ENCODE assay signal across 23 cellular contexts in the genomic region with DNA sequence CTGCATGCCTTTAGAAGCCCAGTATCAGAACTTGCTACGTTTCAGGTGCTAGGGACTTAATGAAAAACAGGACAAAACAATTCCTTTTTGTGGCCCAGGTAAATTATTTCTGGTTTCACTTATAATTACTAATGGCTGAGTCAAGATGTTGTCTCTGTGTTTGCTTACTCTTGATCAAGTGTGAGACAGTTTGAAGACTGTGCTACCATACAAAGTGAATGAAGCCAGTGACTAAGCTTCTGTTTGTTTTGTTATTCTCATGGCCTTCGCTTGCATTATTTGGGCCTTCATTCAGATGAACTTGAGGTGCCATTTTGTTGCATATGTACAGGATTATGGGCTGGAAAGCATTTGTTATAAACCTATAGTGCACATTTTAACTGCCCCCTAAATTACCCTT. TPM values are rescaled to one million over a fixed set of nuclear protein-coding genes. Genes with fewer than 3 reads are reported as not detected.
A peak's percentile ranks its signal among the peaks of the same experiment; 100 is the strongest.
DNase-seq lines count a peak whose midpoint lies in the region; ATAC-seq and TF ChIP-seq lines count a peak whose summit lies in the region.
"Had no signal": no experiment of that assay in that cellular context is flagged by ENCODE, and none has a peak within 500 bp of the region (broad histone marks: within the 10 kb centered on the region; RNA-seq: fewer than 3 reads in every experiment).

No MANE protein-coding gene starts in this region.

- no peak overlapping the region for H3K27ac Mint-ChIP-seq in stimulated activated naive B cell treated with anti-CD40 and anti-IgM and Interleukin-4, amounts not matched to agents 10 μg/mL and 1 μg/mL and 100 μg/mL, for 72 hours
- H3K27ac Mint-ChIP-seq: activated B cell treated with CpG ODN at 0.5 μM for 24 hours; activated CD4-positive, alpha-beta memory T cell treated with anti-CD3 and anti-CD28 coated beads, Interleukin-2, amount 10 ng/mL, durations not matched to agents 7 days and 5 days; natural killer cell had no signal

- H4K20me1 ChIP-seq in mammary epithelial cell (ENCODE audit: insufficient read depth, low read length): no peaks in the 10 kb centered on the region

- no peak overlapping the region for H2AFZ ChIP-seq in mammary epithelial cell (ENCODE audit: low read depth, low read length)

- H3K4me2 ChIP-seq in mammary epithelial cell (ENCODE audit: insufficient read depth, low read depth, low read length): no peak overlapping the region

- no TSS peak for BruUV-seq in mammary epithelial cell (replicated peaks; lab: Mats Ljungman, UMichigan)
- BruUV-seq in Panc1 (replicated peaks; lab: Mats Ljungman, UMichigan): no TSS peak

- TF ChIP-seq CTCF in mammary epithelial cell (conservative IDR thresholded peaks at IDR 0.05 in 1 of 2, IDR thresholded peaks at IDR 0.05 in 1 of 2; ENCODE audit: extremely low read depth in 1 of 2, insufficient read depth in 1 of 2, low read depth in 1 of 2, low read length in 2 of 2) (no peak), breast epithelium (IDR thresholded peaks at IDR 0.05) (no peak), Panc1 (IDR thresholded peaks at IDR 0.05) (no peak)

- WGBS in mammary epithelial cell (ENCODE audit: low coverage, missing lambda C conversion rate): 100% methylated on average over 2 of the region's 2 CpGs

- no peaks in the 10 kb centered on the region for H3K79me2 ChIP-seq in mammary epithelial cell (ENCODE audit: insufficient read depth, low read length)

- peak; percentile 52; the same call in 1 of the 2 replicates for ATAC-seq in Panc1
- peak; percentile 51 for ATAC-seq in esophagus mucosa
- no peak for ATAC-seq in stimulated activated naive B cell treated with anti-CD40 and anti-IgM and Interleukin-4, amounts not matched to agents 10 μg/mL and 1 μg/mL and 100 μg/mL, for 72 hours (replicated peaks)
- no peak for ATAC-seq in left ventricle myocardium superior
- ATAC-seq: HepG2, natural killer cell, right cardiac atrium had no signal

- DNase-seq in mammary epithelial cell: peak; percentile 42
- DNase-seq in breast epithelium (ENCODE audit: low spot score in 2 of 2): no peak
- DNase-seq in Panc1 (ENCODE audit: low read depth, low spot score): no peak
- no peak for DNase-seq in NCI-H2081 treated with DMSO at 0.1 percent for 48 hours (lab: John Stamatoyannopoulos, UW)
- DNase-seq in cerebellum (ENCODE audit: low spot score): no peak
- DNase-seq in stimulated activated naive B cell treated with anti-CD40 and anti-IgM and Interleukin-4, amounts not matched to agents 10 μg/mL and 1 μg/mL and 100 μg/mL, for 72 hours: no peak
- no peak for DNase-seq in left ventricle myocardium superior
- DNase-seq: activated B cell treated with CpG ODN at 0.5 μM for 24 hours; activated CD4-positive, alpha-beta memory T cell treated with anti-CD3 and anti-CD28 coated beads, Interleukin-2, amount 10 ng/mL, durations not matched to agents 7 days and 5 days; activated effector memory CD4-positive, alpha-beta T cell treated with anti-CD3 and anti-CD28 coated beads, Interleukin-2, amount 50 U/mL, for 16 hours; BE2C; dermis blood vessel endothelial cell; DND-41; natural killer cell; NCI-H1105; NCI-H446; ovary; right cardiac atrium; stimulated activated CD4-positive, alpha-beta T cell treated with anti-CD3 and anti-CD28 coated beads, Interleukin-4, amount 100 ng/mL, for 1 hour; stimulated activated naive CD4-positive, alpha-beta T cell; T-helper 9 cell had no signal

- H3K27ac ChIP-seq in mammary epithelial cell (ENCODE audit: insufficient read depth, low read depth, low read length): no peak overlapping the region
- no peak overlapping the region for H3K27ac ChIP-seq in breast epithelium
- no peak overlapping the region for H3K27ac ChIP-seq in Panc1 (ENCODE audit: low read length)
- H3K27ac ChIP-seq: ovary had no signal

- no peaks in the 10 kb centered on the region for H3K27me3 Mint-ChIP-seq in stimulated activated naive B cell treated with anti-CD40 and anti-IgM and Interleukin-4, amounts not matched to agents 10 μg/mL and 1 μg/mL and 100 μg/mL, for 72 hours
- H3K27me3 Mint-ChIP-seq: activated B cell treated with CpG ODN at 0.5 μM for 24 hours; activated CD4-positive, alpha-beta memory T cell treated with anti-CD3 and anti-CD28 coated beads, Interleukin-2, amount 10 ng/mL, durations not matched to agents 7 days and 5 days had no signal

- no peak overlapping the region for H3K9ac ChIP-seq in mammary epithelial cell (ENCODE audit: insufficient read depth, low read length)

- H3K4me3 ChIP-seq in mammary epithelial cell (replicated peaks in 1 of 3; ENCODE audit: insufficient read depth in 1 of 3, low read depth in 2 of 3, low read length in 3 of 3): no peak overlapping the region
- no peak overlapping the region for H3K4me3 ChIP-seq in breast epithelium
- no peak overlapping the region for H3K4me3 ChIP-seq in Panc1 (ENCODE audit: low read depth in 2 of 2, low read length in 2 of 2)
- H3K4me3 ChIP-seq: ovary had no signal

- no peaks in the 10 kb centered on the region for H3K4me1 ChIP-seq in mammary epithelial cell (ENCODE audit: insufficient read depth, low read length)
- H3K4me1 ChIP-seq in breast epithelium: no peaks in the 10 kb centered on the region
- no peaks in the 10 kb centered on the region for H3K4me1 ChIP-seq in Panc1 (ENCODE audit: control insufficient read depth, insufficient read depth, low read length)
- H3K4me1 ChIP-seq: BE2C had no signal

- POLR2A ChIA-PET in Panc1 (lab: Charles Lee): no interaction called here

- no peaks in the 10 kb centered on the region for H3K27me3 ChIP-seq in mammary epithelial cell (ENCODE audit: insufficient read depth, low read length)
- H3K27me3 ChIP-seq in breast epithelium: no peaks in the 10 kb centered on the region
- no peaks in the 10 kb centered on the region for H3K27me3 ChIP-seq in Panc1 (ENCODE audit: control insufficient read depth, insufficient read depth, low read length)
- H3K27me3 ChIP-seq: BE2C, ovary had no signal

- TF ChIP-seq POLR2A in breast epithelium (IDR thresholded peaks at IDR 0.05): no peak

- intact Hi-C loops in mammary epithelial cell (cut with micrococcal nuclease) (no loop called here), breast epithelium (cut with DNase I; ENCODE audit: low total_unique reads) (no loop called here), Panc1 (cut with micrococcal nuclease; ENCODE audit: unreplicated experiment) (no loop called here), left ventricle myocardium superior (cut with micrococcal nuclease) (no loop called here)

- H3K9me3 Mint-ChIP-seq in stimulated activated naive B cell treated with anti-CD40 and anti-IgM and Interleukin-4, amounts not matched to agents 10 μg/mL and 1 μg/mL and 100 μg/mL, for 72 hours: no peaks in the 10 kb centered on the region
- H3K9me3 Mint-ChIP-seq: activated B cell treated with CpG ODN at 0.5 μM for 24 hours; activated CD4-positive, alpha-beta memory T cell treated with anti-CD3 and anti-CD28 coated beads, Interleukin-2, amount 10 ng/mL, durations not matched to agents 7 days and 5 days; natural killer cell had no signal

- in situ Hi-C loops in mammary epithelial cell (cut with MboI; ENCODE audit: low sequenced_read_pairs in 2 of 2): no loop called here
- in situ Hi-C loops in Panc1 (cut with HindIII; ENCODE audit: low pct_unique_long_range_greater_than_20kb, low sequenced_read_pairs): no loop called here

- H3K4me3 Mint-ChIP-seq in stimulated activated naive B cell treated with anti-CD40 and anti-IgM and Interleukin-4, amounts not matched to agents 10 μg/mL and 1 μg/mL and 100 μg/mL, for 72 hours: no peak overlapping the region
- H3K4me3 Mint-ChIP-seq: activated B cell treated with CpG ODN at 0.5 μM for 24 hours; activated CD4-positive, alpha-beta memory T cell treated with anti-CD3 and anti-CD28 coated beads, Interleukin-2, amount 10 ng/mL, durations not matched to agents 7 days and 5 days; natural killer cell had no signal

- CTCF ChIA-PET in mammary epithelial cell (lab: Charles Lee; ENCODE audit: low non-redundant PET): no interaction called here
- CTCF ChIA-PET in Panc1 (lab: Charles Lee): no interaction called here

- H3K4me1 Mint-ChIP-seq in stimulated activated naive B cell treated with anti-CD40 and anti-IgM and Interleukin-4, amounts not matched to agents 10 μg/mL and 1 μg/mL and 100 μg/mL, for 72 hours: peaks cover 5 to 12% of the 10 kb centered on the region in 2 donors
- H3K4me1 Mint-ChIP-seq: activated CD4-positive, alpha-beta memory T cell treated with anti-CD3 and anti-CD28 coated beads, Interleukin-2, amount 10 ng/mL, durations not matched to agents 7 days and 5 days; natural killer cell had no signal

- H3K36me3 ChIP-seq in mammary epithelial cell (ENCODE audit: insufficient read depth, low read length) (peaks cover 11% of the 10 kb centered on the region), breast epithelium (no peaks in the 10 kb centered on the region), Panc1 (ENCODE audit: control insufficient read depth, insufficient read depth, low read length) (peaks cover 24% of the 10 kb centered on the region)
- H3K36me3 ChIP-seq: ovary had no signal

- peaks cover 8 to 12% of the 10 kb centered on the region in 2 donors for H3K36me3 Mint-ChIP-seq in stimulated activated naive B cell treated with anti-CD40 and anti-IgM and Interleukin-4, amounts not matched to agents 10 μg/mL and 1 μg/mL and 100 μg/mL, for 72 hours

- dilution Hi-C loops in mammary epithelial cell (cut with HindIII; ENCODE audit: low sequenced_read_pairs): loop anchor here (25.0 kb wide), 1 partner anchor 150 kb away; no protein-coding TSS in a partner anchor

- H3K9me3 ChIP-seq in mammary epithelial cell (replicated peaks; ENCODE audit: insufficient read depth, low read length) (no peaks in the 10 kb centered on the region), breast epithelium (no peaks in the 10 kb centered on the region), Panc1 (ENCODE audit: control insufficient read depth, insufficient read depth, low read depth, low read length) (no peaks in the 10 kb centered on the region)
- H3K9me3 ChIP-seq: BE2C, ovary had no signal

RNA-seq across cellular contexts. Expression of gene SMNDC1, which starts 17.9 kb away (rescaled TPM):
- total RNA-seq in mammary epithelial cell (10 to 100 TPM in 1 of 2 donors, 1 to 10 TPM in 1; 6.5 to 42.8 TPM), breast epithelium (10 to 100 TPM; 11.5 to 16.0 (median 13.4) TPM), Panc1 (2021; ENCODE audit: unreplicated experiment) (62.2 TPM), esophagus mucosa (19.2 TPM), cerebellum (14.0 TPM), left ventricle myocardium superior (24.0 TPM)
- 10.9 TPM for polyA plus RNA-seq in mammary epithelial cell
- 12.1 TPM for polyA minus RNA-seq in mammary epithelial cell
- 51.6 TPM for polyA plus RNA-seq in Panc1 (2012; ENCODE audit: insufficient read length)

Comparison
In these comparisons a context has a peak if more than half of its experiments do, and no peak if none do; other contexts are left out.
1. ATAC-seq: peak in Panc1 (single experiment) and esophagus mucosa (single experiment); none in stimulated activated naive B cell treated with anti-CD40 and anti-IgM and Interleukin-4, amounts not matched to agents 10 μg/mL and 1 μg/mL and 100 μg/mL, for 72 hours (0 of 2) and left ventricle myocardium superior (single experiment).